Comparison of ENCODE assay signal across 20 cellular contexts in genomic region chr4:17823871-17824669, GRCh38. TPM values are rescaled to one million over a fixed set of nuclear protein-coding genes. Genes with fewer than 3 reads are reported as not detected.
A peak's percentile ranks its signal among the peaks of the same experiment; 100 is the strongest.
DNase-seq lines count a peak whose midpoint lies in the region; ATAC-seq, FAIRE-seq and TF ChIP-seq lines count a peak whose summit lies in the region.
"Had no signal": no experiment of that assay in that cellular context is flagged by ENCODE, and none has a peak within 500 bp of the region (broad histone marks: within the 10 kb centered on the region; RNA-seq: fewer than 3 reads in every experiment).

No MANE protein-coding gene starts in this region.

- no peak for TF ChIP-seq CTCF in SK-N-SH (IDR thresholded peaks at IDR 0.05)
- no peak for TF ChIP-seq CTCF in progenitor cell of endocrine pancreas (IDR thresholded peaks at IDR 0.05; ENCODE audit: unreplicated experiment)
- TF ChIP-seq CTCF in WTC11 (IDR thresholded peaks at IDR 0.05) = no peak

- WGBS in SK-N-SH (ENCODE audit: low lambda C conversion rate) = 90% methylated on average over 1 of the region's 1 CpG

- peaks cover 34% of the 10 kb centered on the region for H3K4me1 Mint-ChIP-seq in activated CD4-positive, alpha-beta T cell treated with anti-CD3 and anti-CD28 coated beads, Interleukin-2, amount 10 ng/mL, durations not matched to agents 7 days and 5 days
- peaks cover 3 to 10% of the 10 kb centered on the region in 2 donors for H3K4me1 Mint-ChIP-seq in effector memory CD8-positive, alpha-beta T cell (ENCODE audit: low read depth in 2 of 2)
- H3K4me1 Mint-ChIP-seq in progenitor cell of endocrine pancreas (ENCODE audit: low read depth) (no peaks in the 10 kb centered on the region), WTC11 (peaks cover 26% of the 10 kb centered on the region)
- H3K4me1 Mint-ChIP-seq in stimulated activated naive B cell treated with anti-CD40 and anti-IgM and Interleukin-4, amounts not matched to agents 10 μg/mL and 1 μg/mL and 100 μg/mL, for 72 hours = no peaks in the 10 kb centered on the region

- H3K27me3 ChIP-seq in SK-N-SH (ENCODE audit: insufficient read depth) = no peaks in the 10 kb centered on the region

- no peak for TF ChIP-seq EP300 in SK-N-SH (IDR thresholded peaks at IDR 0.05; ENCODE audit: borderline replicate concordance in 1 of 2, low read depth in 1 of 2, low read length in 1 of 2)

- POLR2A ChIA-PET in activated CD4-positive, alpha-beta T cell treated with anti-CD3 and anti-CD28 coated beads, Interleukin-2, amount 10 ng/mL, durations not matched to agents 7 days and 5 days (lab: Charles Lee) = no interaction called here
- POLR2A ChIA-PET in SK-N-SH (lab: Yijun Ruan, JAX) (no interaction called here), WTC11 (lab: Charles Lee) (no interaction called here)

- no peak for TF ChIP-seq POLR2A in H54 (IDR thresholded peaks at IDR 0.05; ENCODE audit: low read depth, low read length)

- no peak overlapping the region for H3K9ac ChIP-seq in SK-N-SH

- FAIRE-seq in H54 (lab: Jason Lieb, UNC) = no peak
- FAIRE-seq: GM19239 had no signal

- no peaks in the 10 kb centered on the region for H4K20me1 ChIP-seq in SK-N-SH (ENCODE audit: insufficient read depth)

- peaks cover 66% of the 10 kb centered on the region for H3K36me3 Mint-ChIP-seq in activated CD4-positive, alpha-beta T cell treated with anti-CD3 and anti-CD28 coated beads, Interleukin-2, amount 10 ng/mL, durations not matched to agents 7 days and 5 days (ENCODE audit: low read depth)
- H3K36me3 Mint-ChIP-seq in effector memory CD8-positive, alpha-beta T cell (ENCODE audit: insufficient read depth) = no peaks in the 10 kb centered on the region
- H3K36me3 Mint-ChIP-seq in progenitor cell of endocrine pancreas (ENCODE audit: insufficient read depth) = peaks cover 9% of the 10 kb centered on the region
- peaks cover 53% of the 10 kb centered on the region for H3K36me3 Mint-ChIP-seq in WTC11
- peaks cover 0 to 4% of the 10 kb centered on the region in 2 donors for H3K36me3 Mint-ChIP-seq in stimulated activated naive B cell treated with anti-CD40 and anti-IgM and Interleukin-4, amounts not matched to agents 10 μg/mL and 1 μg/mL and 100 μg/mL, for 72 hours

- H2AFZ ChIP-seq in SK-N-SH (ENCODE audit: low read depth) = peak overlapping the region; percentile 20

- H3K79me2 ChIP-seq in SK-N-SH (ENCODE audit: insufficient read depth) = peaks cover 80% of the 10 kb centered on the region

- H3K9me2 ChIP-seq in SK-N-SH = no peaks in the 10 kb centered on the region

- DNase-seq in activated CD4-positive, alpha-beta T cell treated with anti-CD3 and anti-CD28 coated beads, Interleukin-2, amount 10 ng/mL, durations not matched to agents 7 days and 5 days = no peak
- DNase-seq in activated CD4-positive, alpha-beta T cell treated with anti-CD3 and anti-CD28 coated beads for 1 hour = no peak
- DNase-seq in SK-N-SH = no peak
- no peak for DNase-seq in effector memory CD8-positive, alpha-beta T cell
- no peak for DNase-seq in progenitor cell of endocrine pancreas (ENCODE audit: low spot score, unreplicated experiment)
- DNase-seq in WTC11 (ENCODE audit: low spot score) = no peak
- no peak for DNase-seq in stimulated activated naive B cell treated with anti-CD40 and anti-IgM and Interleukin-4, amounts not matched to agents 10 μg/mL and 1 μg/mL and 100 μg/mL, for 72 hours
- DNase-seq in H54 (ENCODE audit: insufficient read length, low spot score) = no peak
- DNase-seq: C1 segment of cervical spinal cord, COR-L47, Karpas-422, NCI-H1105 treated with DMSO at 0.1 percent for 48 hours, NCI-H187, NCI-H526 treated with DMSO at 0.1 percent for 48 hours, OCI-M1, RPMI8226, SIG-M5 had no signal

- peak overlapping the region; percentile 14; the same call in 1 of the 2 replicates for H3K4me2 ChIP-seq in SK-N-SH

- H3K4me3 ChIP-seq in SK-N-SH (ENCODE audit: low read depth in 2 of 2, low read length in 1 of 2) = no peak overlapping the region
- H3K4me3 ChIP-seq: HAP-1 had no signal

- H3K9me3 ChIP-seq in SK-N-SH = no peaks in the 10 kb centered on the region
- H3K9me3 ChIP-seq: HAP-1 had no signal

- H3K4me1 ChIP-seq in SK-N-SH (ENCODE audit: control insufficient read depth in 1 of 2, insufficient read depth in 2 of 2, low read depth in 1 of 2, low read length in 1 of 2) = no peaks in the 10 kb centered on the region; a peak in 1 of 4 replicates

- CTCF ChIA-PET in activated CD4-positive, alpha-beta T cell treated with anti-CD3 and anti-CD28 coated beads, Interleukin-2, amount 10 ng/mL, durations not matched to agents 7 days and 5 days (lab: Charles Lee) = interaction anchor here (0.6 kb wide), 1 partner anchor 37 kb away, joined by 4 read pairs; no protein-coding TSS in a partner anchor
- CTCF ChIA-PET in SK-N-SH (lab: Yijun Ruan, JAX) (interaction anchor here (1.9 kb wide), 1 partner anchor 15 kb away, joined by 8 read pairs; the partner anchor contains the start of gene DCAF16), WTC11 (lab: Charles Lee) (no interaction called here)

- ATAC-seq in effector memory CD8-positive, alpha-beta T cell (replicated peaks) = peak; percentile 29
- no peak for ATAC-seq in WTC11
- ATAC-seq in stimulated activated naive B cell treated with anti-CD40 and anti-IgM and Interleukin-4, amounts not matched to agents 10 μg/mL and 1 μg/mL and 100 μg/mL, for 72 hours (replicated peaks) = no peak

- H3K27ac Mint-ChIP-seq in activated CD4-positive, alpha-beta T cell treated with anti-CD3 and anti-CD28 coated beads, Interleukin-2, amount 10 ng/mL, durations not matched to agents 7 days and 5 days = peak overlapping the region; percentile 46
- H3K27ac Mint-ChIP-seq in effector memory CD8-positive, alpha-beta T cell = peak overlapping the region in 1 of 2 donors; percentile 87
- H3K27ac Mint-ChIP-seq in progenitor cell of endocrine pancreas = peak overlapping the region; percentile 23
- no peak overlapping the region for H3K27ac Mint-ChIP-seq in WTC11
- no peak overlapping the region for H3K27ac Mint-ChIP-seq in stimulated activated naive B cell treated with anti-CD40 and anti-IgM and Interleukin-4, amounts not matched to agents 10 μg/mL and 1 μg/mL and 100 μg/mL, for 72 hours

- no peaks in the 10 kb centered on the region for H3K27me3 Mint-ChIP-seq in activated CD4-positive, alpha-beta T cell treated with anti-CD3 and anti-CD28 coated beads, Interleukin-2, amount 10 ng/mL, durations not matched to agents 7 days and 5 days
- H3K27me3 Mint-ChIP-seq in effector memory CD8-positive, alpha-beta T cell = no peaks in the 10 kb centered on the region
- H3K27me3 Mint-ChIP-seq in progenitor cell of endocrine pancreas = no peaks in the 10 kb centered on the region
- H3K27me3 Mint-ChIP-seq in WTC11 (ENCODE audit: low read depth) = no peaks in the 10 kb centered on the region
- H3K27me3 Mint-ChIP-seq in stimulated activated naive B cell treated with anti-CD40 and anti-IgM and Interleukin-4, amounts not matched to agents 10 μg/mL and 1 μg/mL and 100 μg/mL, for 72 hours = no peaks in the 10 kb centered on the region

- peaks cover 19 to 58% of the 10 kb centered on the region in 2 experiments for H3K36me3 ChIP-seq in SK-N-SH (replicated peaks in 1 of 2; ENCODE audit: control insufficient read depth in 1 of 2, insufficient read depth in 2 of 2, low read length in 1 of 2)

- H3K9me3 Mint-ChIP-seq in activated CD4-positive, alpha-beta T cell treated with anti-CD3 and anti-CD28 coated beads, Interleukin-2, amount 10 ng/mL, durations not matched to agents 7 days and 5 days = no peaks in the 10 kb centered on the region
- no peaks in the 10 kb centered on the region for H3K9me3 Mint-ChIP-seq in effector memory CD8-positive, alpha-beta T cell
- H3K9me3 Mint-ChIP-seq in progenitor cell of endocrine pancreas (ENCODE audit: low read depth) (peaks cover 3% of the 10 kb centered on the region), WTC11 (peaks cover 4% of the 10 kb centered on the region; the same call in 1 of the 2 replicates)
- no peaks in the 10 kb centered on the region for H3K9me3 Mint-ChIP-seq in stimulated activated naive B cell treated with anti-CD40 and anti-IgM and Interleukin-4, amounts not matched to agents 10 μg/mL and 1 μg/mL and 100 μg/mL, for 72 hours

- peak overlapping the region in 1 of 2 experiments; percentile 34; a peak in 1 of 4 replicates for H3K27ac ChIP-seq in SK-N-SH (ENCODE audit: low read depth in 2 of 2, low read length in 1 of 2)

- H3F3A ChIP-seq in SK-N-SH (replicated peaks; ENCODE audit: insufficient read depth) = no peaks in the 10 kb centered on the region

- H3K4me3 Mint-ChIP-seq in activated CD4-positive, alpha-beta T cell treated with anti-CD3 and anti-CD28 coated beads, Interleukin-2, amount 10 ng/mL, durations not matched to agents 7 days and 5 days = no peak overlapping the region
- peak overlapping the region; percentile 12 to 28 for H3K4me3 Mint-ChIP-seq in effector memory CD8-positive, alpha-beta T cell
- H3K4me3 Mint-ChIP-seq in progenitor cell of endocrine pancreas (ENCODE audit: low read depth) (no peak overlapping the region), WTC11 (no peak overlapping the region)
- H3K4me3 Mint-ChIP-seq in stimulated activated naive B cell treated with anti-CD40 and anti-IgM and Interleukin-4, amounts not matched to agents 10 μg/mL and 1 μg/mL and 100 μg/mL, for 72 hours = no peak overlapping the region

- no peak for TF ChIP-seq RAD21 in SK-N-SH (IDR thresholded peaks at IDR 0.05; ENCODE audit: low read length)

TF ChIP-seq in WTC11, 78 proteins besides CTCF, POLR2A, EP300 and RAD21 (continues in another document):
- TF ChIP-seq HMGA2 (CRISPR knock-in tag; IDR thresholded peaks at IDR 0.05) (no peak), MYBL2 (CRISPR knock-in tag; IDR thresholded peaks at IDR 0.05) (no peak)

RNA-seq across cellular contexts. Expression of gene NCAPG, which starts 13.3 kb away (rescaled TPM):
- total RNA-seq in activated CD4-positive, alpha-beta T cell treated with anti-CD3 and anti-CD28 coated beads, Interleukin-2, amount 10 ng/mL, durations not matched to agents 7 days and 5 days = 100 to 1,000 TPM in 1 of 2 experiments, 10 to 100 TPM in 1; 93.8 to 102 TPM
- 4.8 and 5.4 TPM in 2 replicates for polyA plus RNA-seq in SK-N-SH (2012; rRNA removed)
- 6.8 and 7.0 TPM in 2 replicates for polyA plus RNA-seq in SK-N-SH (2012; cell fraction: cytosol; rRNA removed)
- polyA plus RNA-seq in SK-N-SH (2012; cell fraction: nucleus; rRNA removed) = 3.8 and 6.3 TPM in 2 replicates
- total RNA-seq in progenitor cell of endocrine pancreas = 17.9 and 22.0 TPM in 2 replicates
- total RNA-seq in WTC11 (2021) = 54.7 to 61.9 TPM (median 55.9 TPM) in 3 replicates

RNA-seq across cellular contexts. Expression of gene DCAF16, which starts 13.5 kb away (rescaled TPM):
- 10 to 100 TPM; 50.9 to 53.6 TPM for total RNA-seq in activated CD4-positive, alpha-beta T cell treated with anti-CD3 and anti-CD28 coated beads, Interleukin-2, amount 10 ng/mL, durations not matched to agents 7 days and 5 days
- polyA plus RNA-seq in SK-N-SH (2012; rRNA removed) = 23.5 and 28.5 TPM in 2 replicates
- 18.6 and 19.5 TPM in 2 replicates for polyA plus RNA-seq in SK-N-SH (2012; cell fraction: cytosol; rRNA removed)
- polyA plus RNA-seq in SK-N-SH (2012; cell fraction: nucleus; rRNA removed) = 46.3 and 48.0 TPM in 2 replicates
- 63.1 and 72.3 TPM in 2 replicates for total RNA-seq in progenitor cell of endocrine pancreas
- 43.4 to 53.6 TPM (median 49.5 TPM) in 3 replicates for total RNA-seq in WTC11 (2021)

RNA-seq across cellular contexts. Expression of gene FAM184B, which starts 42.6 kb away (rescaled TPM):
- not detected for total RNA-seq in activated CD4-positive, alpha-beta T cell treated with anti-CD3 and anti-CD28 coated beads, Interleukin-2, amount 10 ng/mL, durations not matched to agents 7 days and 5 days
- not detected in 2 replicates for polyA plus RNA-seq in SK-N-SH (2012; rRNA removed)
- under 0.01 TPM in 2 replicates for polyA plus RNA-seq in SK-N-SH (2012; cell fraction: cytosol; rRNA removed)
- polyA plus RNA-seq in SK-N-SH (2012; cell fraction: nucleus; rRNA removed) = 0.04 TPM in 1 of 2 replicates, not detected in the other
- 0.17 and 0.20 TPM in 2 replicates for total RNA-seq in progenitor cell of endocrine pancreas
- total RNA-seq in WTC11 (2021) = 0.11 to 0.23 TPM (median 0.17 TPM) in 3 replicates
- total RNA-seq: HT-29 had no signal

Comparison
In these comparisons a context has a peak if more than half of its experiments do, and no peak if none do; other contexts are left out.
1. H3K27ac Mint-ChIP-seq: peak in activated CD4-positive, alpha-beta T cell treated with anti-CD3 and anti-CD28 coated beads, Interleukin-2, amount 10 ng/mL, durations not matched to agents 7 days and 5 days (single experiment) and progenitor cell of endocrine pancreas (single experiment); none in WTC11 (single experiment) and stimulated activated naive B cell treated with anti-CD40 and anti-IgM and Interleukin-4, amounts not matched to agents 10 μg/mL and 1 μg/mL and 100 μg/mL, for 72 hours (single experiment).
2. H3K4me3 Mint-ChIP-seq: peak in effector memory CD8-positive, alpha-beta T cell (2 of 2); none in activated CD4-positive, alpha-beta T cell treated with anti-CD3 and anti-CD28 coated beads, Interleukin-2, amount 10 ng/mL, durations not matched to agents 7 days and 5 days (single experiment), progenitor cell of endocrine pancreas (single experiment), WTC11 (single experiment) and stimulated activated naive B cell treated with anti-CD40 and anti-IgM and Interleukin-4, amounts not matched to agents 10 μg/mL and 1 μg/mL and 100 μg/mL, for 72 hours (0 of 2).